8 cellular contexts compared by ENCODE assay signal in the genomic region with DNA sequence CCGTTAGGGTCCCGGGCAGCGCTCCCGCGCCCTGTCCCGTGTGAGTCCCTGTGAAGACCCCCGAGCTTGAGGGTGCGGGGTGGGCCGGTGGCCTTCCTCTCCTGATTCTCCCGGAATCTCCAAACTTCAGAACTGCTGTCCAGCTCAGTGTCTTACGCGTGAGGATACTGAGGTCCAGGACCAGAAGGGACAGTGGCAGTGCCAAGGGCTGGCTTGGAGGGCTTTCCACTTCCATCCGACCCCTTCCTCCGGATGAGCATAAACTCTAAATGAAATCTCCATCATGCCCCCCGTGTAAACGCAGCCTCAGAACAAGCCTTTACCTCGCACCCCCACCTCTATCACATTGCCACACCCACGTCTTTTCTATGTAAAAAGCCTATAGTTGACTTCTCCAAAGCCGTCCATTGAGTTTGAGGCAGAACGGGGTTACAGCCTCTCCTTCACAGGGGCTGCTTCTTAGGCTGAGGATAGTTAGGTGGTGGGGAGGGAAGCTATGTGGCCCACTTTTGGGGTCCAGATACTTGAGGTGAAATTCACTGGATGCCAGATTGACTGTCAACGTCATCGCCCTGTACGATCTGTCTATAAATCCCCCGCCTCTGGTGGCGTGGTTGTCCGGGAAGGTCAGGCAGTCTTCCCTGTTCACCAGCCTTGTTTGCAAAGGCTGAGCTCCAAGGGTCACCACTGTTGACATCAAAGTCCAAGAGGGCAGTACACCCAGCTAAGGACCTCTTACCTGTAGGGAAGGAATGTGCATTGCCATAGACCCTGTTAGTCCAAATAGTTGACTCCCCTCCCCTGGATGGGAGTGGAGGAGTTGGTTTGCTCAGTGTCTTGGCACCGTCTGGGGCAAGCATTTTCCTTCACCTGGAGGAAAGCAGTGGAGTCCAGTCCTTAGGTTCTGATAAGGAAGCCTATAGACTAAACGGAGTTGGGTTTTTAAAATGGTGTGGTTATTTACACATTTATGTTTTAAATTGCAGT.
DNase-seq lines count a peak whose midpoint lies in the region; ATAC-seq and TF ChIP-seq lines count a peak whose summit lies in the region.

No MANE protein-coding gene starts in this region.

- DNase-seq in amniotic epithelial cell (ENCODE audit: low read depth): peak; percentile 31
- DNase-seq in islet precursor cell: peak; percentile 61
- peak; percentile 63 for DNase-seq in stimulated activated CD4-positive, alpha-beta T cell treated with anti-CD3 and anti-CD28 coated beads, Interleukin-4, amount 100 ng/mL, for 24 hours
- no peak for DNase-seq in medulla oblongata (ENCODE audit: extremely low spot score)

- peak overlapping the region; percentile 97 for H3K27ac ChIP-seq in C4-2B

- no peak for TF ChIP-seq CTCF in C4-2B (conservative IDR thresholded peaks at IDR 0.05)

- peak; percentile 10 for ATAC-seq in HG02884 (IDR thresholded peaks at IDR 0.05; ENCODE audit: unreplicated experiment)
- ATAC-seq in SK-N-SH treated with all-trans-retinoic acid at 6 μM for 48 hours: peak; percentile 13
- ATAC-seq in GM18858 (IDR thresholded peaks at IDR 0.05; ENCODE audit: unreplicated experiment): no peak

TF ChIP-seq in SK-N-SH treated with all-trans-retinoic acid at 6 μM for 48 hours, 23 proteins besides CTCF, POLR2A, EP300 and RAD21:
- TF ChIP-seq CSDC2 (CRISPR knock-in tag; IDR thresholded peaks at IDR 0.05) (no peak), ZNF70 (CRISPR knock-in tag; IDR thresholded peaks at IDR 0.05) (0 out of 2 replicates have a peak, but pooled peaks have one; percentile 14)
